Comparison of ENCODE assay signal across 9 cellular contexts in genomic region chr17:3890082-3890892, GRCh38. TPM values are rescaled to one million over a fixed set of nuclear protein-coding genes. Genes with fewer than 3 reads are reported as not detected.
DNase-seq lines count a peak whose midpoint lies in the region; ATAC-seq and TF ChIP-seq lines count a peak whose summit lies in the region.
"Had no signal": no experiment of that assay in that cellular context is flagged by ENCODE, and none has a peak within 500 bp of the region (broad histone marks: within the 10 kb centered on the region; RNA-seq: fewer than 3 reads in every experiment).

No MANE protein-coding gene starts in this region.

- peak overlapping the region in 1 of 4 donors; percentile 41 for H3K27ac ChIP-seq in body of pancreas
- H3K27ac ChIP-seq in lung (ENCODE audit: low read depth in 1 of 2, low read length in 1 of 2), result peak overlapping the region in 1 of 2 donors; percentile 58
- no peak overlapping the region for H3K27ac ChIP-seq in upper lobe of right lung
- H3K27ac ChIP-seq: 22Rv1 had no signal

- TF ChIP-seq CTCF in body of pancreas (IDR thresholded peaks at IDR 0.05) (no peak), lung (IDR thresholded peaks at IDR 0.05; ENCODE audit: control extremely low read depth, extremely low read depth) (no peak), upper lobe of right lung (IDR thresholded peaks at IDR 0.05) (no peak)

- H3K36me3 ChIP-seq in body of pancreas (replicated peaks in 1 of 2; ENCODE audit: insufficient read depth in 1 of 2, low read depth in 2 of 2), result no peaks in the 10 kb centered on the region
- H3K36me3 ChIP-seq in lung (ENCODE audit: control insufficient read depth in 2 of 2, insufficient read depth in 2 of 2, low read length in 2 of 2), result no peaks in the 10 kb centered on the region
- H3K36me3 ChIP-seq in upper lobe of right lung, result peaks cover under 1% of the 10 kb centered on the region

- H3K4me3 ChIP-seq in body of pancreas, result no peak overlapping the region
- no peak overlapping the region for H3K4me3 ChIP-seq in lung
- no peak overlapping the region for H3K4me3 ChIP-seq in upper lobe of right lung

- intact Hi-C loops in body of pancreas (cut with DNase I), result no loop called here
- intact Hi-C loops in upper lobe of right lung (cut with DNase I), result no loop called here

- H3K4me1 ChIP-seq in body of pancreas (peaks cover 60% of the 10 kb centered on the region), lung (ENCODE audit: control insufficient read depth in 2 of 2, insufficient read depth in 2 of 2, low read length in 2 of 2) (peaks cover 0 to 48% of the 10 kb centered on the region in 2 donors), upper lobe of right lung (peaks cover 67% of the 10 kb centered on the region)

- H3K27me3 ChIP-seq in body of pancreas (no peaks in the 10 kb centered on the region), lung (ENCODE audit: control insufficient read depth, insufficient read depth) (no peaks in the 10 kb centered on the region), upper lobe of right lung (no peaks in the 10 kb centered on the region)

- 79 to 82% methylated on average over 20 to 21 of the region's 22 CpGs for WGBS in body of pancreas, 2 donors
- 69 to 84% methylated on average over 22 of the region's 22 CpGs for WGBS in lung, 2 donors

- peak; percentile 12 for DNase-seq in NCI-H1105 (lab: John Stamatoyannopoulos, UW)
- DNase-seq in NCI-H1105 treated with DMSO at 0.1 percent for 48 hours (lab: John Stamatoyannopoulos, UW), result no peak
- peak; percentile 93 for DNase-seq in NCI-H2171 (lab: John Stamatoyannopoulos, UW)
- DNase-seq in body of pancreas, result peak in 3 of 4 donors; percentile 60 to 84 (median 67)
- DNase-seq in lung (ENCODE audit: low spot score), result peak; percentile 60
- DNase-seq in upper lobe of right lung, result peak; percentile 81

- no peak for TF ChIP-seq POLR2A in body of pancreas (IDR thresholded peaks at IDR 0.05)

- ATAC-seq in body of pancreas, result no peak
- ATAC-seq in lung (ENCODE audit: insufficient read depth, low FRiP score), result no peak
- ATAC-seq in upper lobe of right lung, result no peak
- ATAC-seq in GM18511 (IDR thresholded peaks at IDR 0.05; ENCODE audit: unreplicated experiment), result no peak
- no peak for ATAC-seq in HG03457 (IDR thresholded peaks at IDR 0.05; ENCODE audit: unreplicated experiment)

- H3K9me3 ChIP-seq in body of pancreas, result no peaks in the 10 kb centered on the region
- no peaks in the 10 kb centered on the region for H3K9me3 ChIP-seq in lung (ENCODE audit: control insufficient read depth in 2 of 2, insufficient read depth in 1 of 2, low read length in 1 of 2)
- H3K9me3 ChIP-seq in upper lobe of right lung, result no peaks in the 10 kb centered on the region

RNA-seq across cellular contexts. Expression of gene CAMKK1, which starts 2.6 kb away (rescaled TPM):
- total RNA-seq in body of pancreas (1 to 10 TPM; 9.2 to 9.3 TPM), lung (10 to 100 TPM in 1 of 2 donors, 1 to 10 TPM in 1; 3.8 to 14.9 TPM), upper lobe of right lung (10.1 TPM)
- 10 to 100 TPM in 1 of 2 donors, 1 to 10 TPM in 1; 7.9 to 11.0 TPM for polyA plus RNA-seq in lung

RNA-seq across cellular contexts. Expression of gene P2RX1, which starts 26.0 kb away (rescaled TPM):
- total RNA-seq in body of pancreas, result 10 to 100 TPM; 39.2 to 45.4 TPM
- 10 to 100 TPM in 1 of 2 donors, 1 to 10 TPM in 1; 4.6 to 16.4 TPM for total RNA-seq in lung
- polyA plus RNA-seq in lung, result 10 to 100 TPM in 1 of 2 donors, 1 to 10 TPM in 1; 7.0 to 14.0 TPM
- 6.8 TPM for total RNA-seq in upper lobe of right lung

RNA-seq across cellular contexts. Expression of gene NCBP3, which starts 44.2 kb away (rescaled TPM):
- total RNA-seq in body of pancreas (10 to 100 TPM; 23.4 to 34.2 TPM), lung (10 to 100 TPM; 34.3 to 49.4 TPM), upper lobe of right lung (34.9 TPM)
- polyA plus RNA-seq in lung, result 10 to 100 TPM; 15.9 to 17.8 TPM
